Comparison of ENCODE assay signal across 8 cellular contexts in genomic region chr4:2008921-2009650, GRCh38. TPM values are rescaled to one million over a fixed set of nuclear protein-coding genes. Genes with fewer than 3 reads are reported as not detected.
DNase-seq lines count a peak whose midpoint lies in the region; ATAC-seq and TF ChIP-seq lines count a peak whose summit lies in the region.

Gene NELFA, minus strand, starts transcription at chr4:2008974. Its CDS starts 15 bp downstream, at chr4:2008959.

- peak; percentile 84 for ATAC-seq in activated T-helper 17 cell treated with anti-CD3 and anti-CD28 coated beads, Interleukin-2, amount 50 U/mL, for 72 hours (replicated peaks)
- ATAC-seq in naive thymus-derived CD8-positive, alpha-beta T cell: peak; percentile 79 to 80
- ATAC-seq in stimulated activated naive B cell treated with anti-CD40 and anti-IgM and Interleukin-4, amounts not matched to agents 10 μg/mL and 1 μg/mL and 100 μg/mL, for 72 hours (replicated peaks): peak; percentile 85 to 88

- TF ChIP-seq CTCF in fibroblast of mammary gland (conservative IDR thresholded peaks at IDR 0.05; ENCODE audit: control insufficient read depth, insufficient read depth, low read depth, low read length): peak; percentile 27

- H3K9me3 Mint-ChIP-seq in activated T-helper 17 cell treated with anti-CD3 and anti-CD28 coated beads, Interleukin-2, amount 50 U/mL, for 72 hours: no peaks in the 10 kb centered on the region
- H3K9me3 Mint-ChIP-seq in naive thymus-derived CD8-positive, alpha-beta T cell: no peaks in the 10 kb centered on the region
- H3K9me3 Mint-ChIP-seq in stimulated activated naive B cell treated with anti-CD40 and anti-IgM and Interleukin-4, amounts not matched to agents 10 μg/mL and 1 μg/mL and 100 μg/mL, for 72 hours: no peaks in the 10 kb centered on the region

- peak within 1 kb of the TSS; percentile 96 for H3K4me3 ChIP-seq in fibroblast of mammary gland (ENCODE audit: control insufficient read depth, low read depth, low read length)

- peaks cover 33% of the 10 kb centered on the region for H3K36me3 Mint-ChIP-seq in activated T-helper 17 cell treated with anti-CD3 and anti-CD28 coated beads, Interleukin-2, amount 50 U/mL, for 72 hours (ENCODE audit: low read depth)
- H3K36me3 Mint-ChIP-seq in naive thymus-derived CD8-positive, alpha-beta T cell: peaks cover 0 to 11% (median 0%) of the 10 kb centered on the region in 3 donors
- peaks cover 14 to 21% of the 10 kb centered on the region in 2 donors for H3K36me3 Mint-ChIP-seq in stimulated activated naive B cell treated with anti-CD40 and anti-IgM and Interleukin-4, amounts not matched to agents 10 μg/mL and 1 μg/mL and 100 μg/mL, for 72 hours

- peaks cover 24% of the 10 kb centered on the region for H3K4me1 Mint-ChIP-seq in activated T-helper 17 cell treated with anti-CD3 and anti-CD28 coated beads, Interleukin-2, amount 50 U/mL, for 72 hours
- H3K4me1 Mint-ChIP-seq in naive thymus-derived CD8-positive, alpha-beta T cell: peaks cover 18 to 35% (median 31%) of the 10 kb centered on the region in 4 donors
- H3K4me1 Mint-ChIP-seq in stimulated activated naive B cell treated with anti-CD40 and anti-IgM and Interleukin-4, amounts not matched to agents 10 μg/mL and 1 μg/mL and 100 μg/mL, for 72 hours: peaks cover 24 to 34% of the 10 kb centered on the region in 2 donors

- peak within 1 kb of the TSS; percentile 93 for H3K27ac Mint-ChIP-seq in activated T-helper 17 cell treated with anti-CD3 and anti-CD28 coated beads, Interleukin-2, amount 50 U/mL, for 72 hours
- peak within 1 kb of the TSS; percentile 85 to 98 (median 97) for H3K27ac Mint-ChIP-seq in naive thymus-derived CD8-positive, alpha-beta T cell
- peak within 1 kb of the TSS; percentile 98 for H3K27ac Mint-ChIP-seq in stimulated activated naive B cell treated with anti-CD40 and anti-IgM and Interleukin-4, amounts not matched to agents 10 μg/mL and 1 μg/mL and 100 μg/mL, for 72 hours

- POLR2A ChIA-PET in naive thymus-derived CD8-positive, alpha-beta T cell (lab: Charles Lee): interaction anchor here (0.7 to 1.0 kb wide), 5 partner anchors 32 to 297 kb away, joined by 3 to 6 read pairs (median 3); partner anchors contain the start of genes HAUS3, POLN and SLBP

- H3K4me3 Mint-ChIP-seq in activated T-helper 17 cell treated with anti-CD3 and anti-CD28 coated beads, Interleukin-2, amount 50 U/mL, for 72 hours: peak within 1 kb of the TSS; percentile 90
- peak within 1 kb of the TSS; percentile 88 to 97 (median 93) for H3K4me3 Mint-ChIP-seq in naive thymus-derived CD8-positive, alpha-beta T cell
- H3K4me3 Mint-ChIP-seq in stimulated activated naive B cell treated with anti-CD40 and anti-IgM and Interleukin-4, amounts not matched to agents 10 μg/mL and 1 μg/mL and 100 μg/mL, for 72 hours: peak within 1 kb of the TSS; percentile 87 to 90

- no peaks in the 10 kb centered on the region for H3K27me3 Mint-ChIP-seq in activated T-helper 17 cell treated with anti-CD3 and anti-CD28 coated beads, Interleukin-2, amount 50 U/mL, for 72 hours
- H3K27me3 Mint-ChIP-seq in naive thymus-derived CD8-positive, alpha-beta T cell: peaks cover 0 to 1% (median 0%) of the 10 kb centered on the region in 5 donors
- peaks cover 1 to 8% of the 10 kb centered on the region in 2 donors for H3K27me3 Mint-ChIP-seq in stimulated activated naive B cell treated with anti-CD40 and anti-IgM and Interleukin-4, amounts not matched to agents 10 μg/mL and 1 μg/mL and 100 μg/mL, for 72 hours

- peak; percentile 92 for DNase-seq in EL
- DNase-seq in GOT3 (lab: John Stamatoyannopoulos, UW): peak; percentile 85
- DNase-seq in LHCN-M2 (ENCODE audit: low read depth): peak; percentile 90
- DNase-seq in RPMI7951 (ENCODE audit: low read depth): peak; percentile 84
- DNase-seq in fibroblast of mammary gland (ENCODE audit: low read depth): peak; percentile 90
- DNase-seq in naive thymus-derived CD8-positive, alpha-beta T cell: peak; percentile 90 to 99 (median 94)
- peak; percentile 91 for DNase-seq in stimulated activated naive B cell treated with anti-CD40 and anti-IgM and Interleukin-4, amounts not matched to agents 10 μg/mL and 1 μg/mL and 100 μg/mL, for 72 hours

RNA-seq across cellular contexts. Expression of gene NELFA, which starts in this region (rescaled TPM):
- 18.9 and 22.3 TPM in 2 replicates for total RNA-seq in LHCN-M2 (2014; rRNA removed)
- 15.4 TPM for polyA plus RNA-seq in LHCN-M2 (2012)
- total RNA-seq in RPMI7951 (2014; rRNA removed; shearing (Covaris generic)): 12.3 and 12.5 TPM in 2 replicates
- 10 to 100 TPM; 40.8 to 42.7 TPM for total RNA-seq in activated T-helper 17 cell treated with anti-CD3 and anti-CD28 coated beads, Interleukin-2, amount 50 U/mL, for 72 hours
- total RNA-seq in naive thymus-derived CD8-positive, alpha-beta T cell: 10 to 100 TPM; 46.1 to 47.9 TPM
- polyA plus RNA-seq in naive thymus-derived CD8-positive, alpha-beta T cell: 10 to 100 TPM; 20.1 to 37.8 (median 27.7) TPM

Comparison
In these comparisons a context has a peak if more than half of its experiments do, and no peak if none do; other contexts are left out.
1. Peak in every context shown above with its lines: DNase-seq, ATAC-seq and H3K4me3 ChIP-seq.